ENCODE assay signal across 8 cellular contexts in the genomic region with DNA sequence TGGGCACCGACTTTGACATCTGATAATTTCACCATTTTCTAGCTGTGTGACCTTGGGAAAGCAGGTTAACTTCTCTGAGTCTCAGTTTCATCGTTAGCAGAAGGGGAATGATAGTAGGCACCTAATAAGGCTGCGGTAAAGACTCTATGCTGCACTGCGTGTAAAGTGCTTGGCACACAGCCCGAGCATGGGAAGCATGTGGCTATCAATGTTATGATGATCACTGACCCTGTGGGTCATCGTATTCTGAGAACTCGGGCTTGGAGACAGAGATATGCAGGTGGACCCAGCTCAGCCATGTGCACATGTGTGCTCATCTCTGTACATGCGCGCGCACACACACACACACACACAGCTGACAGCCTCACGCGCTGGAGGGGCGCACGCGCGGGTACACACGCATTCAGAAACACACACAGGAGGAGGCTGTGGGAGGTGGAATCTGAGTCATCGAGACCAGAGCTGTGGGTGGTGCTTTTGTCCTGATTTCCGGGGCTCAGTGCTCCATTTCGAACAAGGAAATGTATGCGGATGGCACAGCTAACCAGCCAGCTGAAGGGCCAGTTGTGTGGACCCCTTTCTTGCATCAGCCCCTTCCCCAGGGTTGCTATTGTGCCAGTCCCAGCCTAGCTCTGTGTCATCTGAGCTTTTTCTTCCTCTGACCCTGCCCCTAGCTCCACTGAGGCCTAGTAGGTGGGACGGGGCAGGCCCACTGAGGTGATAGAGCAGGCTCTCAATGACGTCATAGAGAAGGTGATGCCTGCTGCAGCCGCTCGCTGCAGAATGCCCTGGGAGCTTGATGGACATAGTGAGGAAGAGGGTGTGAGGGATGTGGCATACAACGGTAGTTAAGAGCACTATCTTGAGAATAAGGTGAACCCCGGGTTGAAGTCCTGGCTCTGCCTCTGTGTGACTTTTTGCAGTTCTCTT. TPM values are rescaled to one million over a fixed set of nuclear protein-coding genes. Genes with fewer than 3 reads are reported as not detected.
DNase-seq lines count a peak whose midpoint lies in the region; ATAC-seq and TF ChIP-seq lines count a peak whose summit lies in the region.

No MANE protein-coding gene starts in this region.

- H3K27me3 ChIP-seq in suprapubic skin: peaks cover 9% of the 10 kb centered on the region

- WGBS in suprapubic skin: 73% methylated on average over 17 of the region's 27 CpGs

- ATAC-seq in GM18519 (IDR thresholded peaks at IDR 0.05; ENCODE audit: low FRiP score, unreplicated experiment): no peak

- TF ChIP-seq POLR2A in suprapubic skin (IDR thresholded peaks at IDR 0.05): no peak
- TF ChIP-seq POLR2A in erythroblast (IDR thresholded peaks at IDR 0.05; ENCODE audit: low read length): no peak

- peaks cover 7% of the 10 kb centered on the region for H3K4me1 ChIP-seq in suprapubic skin

- H3K36me3 ChIP-seq in suprapubic skin: no peaks in the 10 kb centered on the region

- no peaks in the 10 kb centered on the region for H3K9me3 ChIP-seq in suprapubic skin

- no peak for TF ChIP-seq EP300 in suprapubic skin (IDR thresholded peaks at IDR 0.05)

- DNase-seq in NCI-H69 (lab: John Stamatoyannopoulos, UW) (peak; percentile 44), fibroblast of pulmonary artery (ENCODE audit: low read depth) (peak; percentile 57), suprapubic skin (ENCODE audit: low spot score in 2 of 2) (no peak), erythroblast (lab: John Stamatoyannopoulos, UW) (no peak), AML-193 (lab: John Stamatoyannopoulos, UW) (no peak)
- DNase-seq in activated CD8-positive, alpha-beta memory T cell treated with anti-CD3 and anti-CD28 coated beads for 4 hours (ENCODE audit: low read depth in 2 of 2): peak; percentile 46 to 69
- DNase-seq in stimulated activated CD8-positive, alpha-beta memory T cell treated with anti-CD3 and anti-CD28 coated beads, Interleukin-15, amount 100 ng/mL, for 4 hours (ENCODE audit: low read depth in 2 of 2): peak; percentile 48 to 69

- TF ChIP-seq CTCF in fibroblast of pulmonary artery (IDR thresholded peaks at IDR 0.05; ENCODE audit: low read length, missing control alignments): no peak
- TF ChIP-seq CTCF in suprapubic skin (IDR thresholded peaks at IDR 0.05): no peak

- H3K4me3 ChIP-seq in fibroblast of pulmonary artery (replicated peaks; ENCODE audit: low read depth, low read length): no peak overlapping the region
- no peak overlapping the region for H3K4me3 ChIP-seq in suprapubic skin

- H3K27ac ChIP-seq in suprapubic skin: no peak overlapping the region

RNA-seq across cellular contexts. Expression of a gene that starts 11.2 kb away (rescaled TPM):
- 1 to 10 TPM; 1.5 to 7.4 (median 4.3) TPM for total RNA-seq in suprapubic skin

RNA-seq across cellular contexts. Expression of a gene that starts 42.0 kb away (rescaled TPM):
- 100 to 1,000 TPM in 2 of 4 donors, 10 to 100 TPM in 2; 40.1 to 117 (median 77.1) TPM for total RNA-seq in suprapubic skin

RNA-seq across cellular contexts. Expression of a gene that starts 56.4 kb away (rescaled TPM):
- 1 to 10 TPM; 2.9 to 9.0 (median 5.7) TPM for total RNA-seq in suprapubic skin

RNA-seq across cellular contexts. Expression of a gene that starts 56.5 kb away (rescaled TPM):
- 10 to 100 TPM; 50.0 to 79.2 (median 59.4) TPM for total RNA-seq in suprapubic skin

Comparison
In these comparisons a context has a peak if more than half of its experiments do, and no peak if none do; other contexts are left out.
1. DNase-seq: peak in NCI-H69 (single experiment), activated CD8-positive, alpha-beta memory T cell treated with anti-CD3 and anti-CD28 coated beads for 4 hours (2 of 2), fibroblast of pulmonary artery (single experiment) and stimulated activated CD8-positive, alpha-beta memory T cell treated with anti-CD3 and anti-CD28 coated beads, Interleukin-15, amount 100 ng/mL, for 4 hours (2 of 2); none in suprapubic skin (0 of 2), erythroblast (0 of 2) and AML-193 (0 of 2).